31 cellular contexts compared by ENCODE assay signal in the genomic region with DNA sequence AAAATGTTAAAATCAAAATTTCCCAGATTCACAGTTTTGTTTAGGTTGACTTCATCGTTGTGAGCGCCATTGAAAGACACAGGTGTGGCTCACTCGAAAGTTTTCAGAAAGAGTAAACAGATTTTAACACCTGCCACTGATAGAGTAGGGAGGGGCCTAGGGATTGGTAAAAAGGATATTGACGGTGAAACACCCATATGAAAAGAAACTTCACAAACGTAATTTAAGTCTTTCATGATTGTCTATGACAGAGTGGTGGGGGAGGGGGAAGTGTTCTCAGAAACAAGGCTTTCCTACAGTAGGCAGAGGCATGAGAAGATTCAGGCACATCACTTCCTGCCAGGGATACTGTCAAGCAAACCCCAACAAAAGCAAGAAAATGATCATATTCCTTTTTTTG.
DNase-seq lines count a peak whose midpoint lies in the region; ATAC-seq and TF ChIP-seq lines count a peak whose summit lies in the region.
"Had no signal": no experiment of that assay in that cellular context is flagged by ENCODE, and none has a peak within 500 bp of the region (broad histone marks: within the 10 kb centered on the region; RNA-seq: fewer than 3 reads in every experiment).

No MANE protein-coding gene starts in this region.

- peaks cover 20% of the 10 kb centered on the region for H3K4me1 Mint-ChIP-seq in activated naive CD4-positive, alpha-beta T cell treated with anti-CD3 and anti-CD28 coated beads for 36 hours (ENCODE audit: low read depth)
- peaks cover 23% of the 10 kb centered on the region for H3K4me1 Mint-ChIP-seq in GM23338
- H3K4me1 Mint-ChIP-seq: stimulated activated memory B cell treated with anti-CD40 and anti-IgM and Interleukin-4, amounts not matched to agents 10 μg/mL and 1 μg/mL and 100 μg/mL, for 72 hours had no signal

- H3K27ac Mint-ChIP-seq in activated naive CD4-positive, alpha-beta T cell treated with anti-CD3 and anti-CD28 coated beads for 36 hours = peak overlapping the region; percentile 66
- no peak overlapping the region for H3K27ac Mint-ChIP-seq in GM23338
- H3K27ac Mint-ChIP-seq: brain; IgD-negative memory B cell; naive B cell; progenitor cell of endocrine pancreas; stimulated activated memory B cell treated with anti-CD40 and anti-IgM and Interleukin-4, amounts not matched to agents 10 μg/mL and 1 μg/mL and 100 μg/mL, for 72 hours had no signal

- ATAC-seq in GM23338 (no peak), mucosa of descending colon (peak; percentile 42)
- ATAC-seq: left lobe of liver; right lobe of liver; stimulated activated memory B cell treated with anti-CD40 and anti-IgM and Interleukin-4, amounts not matched to agents 10 μg/mL and 1 μg/mL and 100 μg/mL, for 72 hours had no signal

- H3K36me3 ChIP-seq in GM23338 (ENCODE audit: insufficient read depth) (no peaks in the 10 kb centered on the region), mucosa of descending colon (ENCODE audit: low read depth) (no peaks in the 10 kb centered on the region)
- H3K36me3 ChIP-seq: adrenal gland, Peyer's patch, right lobe of liver, suprapubic skin had no signal

- H2AFZ ChIP-seq in GM23338 = no peak overlapping the region

- no peaks in the 10 kb centered on the region for H3K27me3 ChIP-seq in GM23338 (ENCODE audit: insufficient read depth)
- H3K27me3 ChIP-seq: adrenal gland, Peyer's patch, right lobe of liver, suprapubic skin had no signal

- peak; percentile 81 for DNase-seq in activated naive CD4-positive, alpha-beta T cell treated with anti-CD3 and anti-CD28 coated beads for 36 hours
- no peak for DNase-seq in activated naive CD4-positive, alpha-beta T cell treated with anti-CD3 and anti-CD28 coated beads, Interleukin-2, amount 50 U/mL, for 16 hours
- DNase-seq in GM23338 (ENCODE audit: low spot score) (no peak), NCI-H345 (lab: John Stamatoyannopoulos, UW) (peak; percentile 28), mucosa of descending colon (peak in 1 of 3 donors; percentile 42), COR-L47 (lab: John Stamatoyannopoulos, UW) (no peak), DMS79 treated with DMSO at 0.1 percent for 48 hours (lab: John Stamatoyannopoulos, UW) (no peak)
- DNase-seq: activated CD4-positive, alpha-beta T cell treated with anti-CD3 and anti-CD28 coated beads, Interleukin-2, amount 50 U/mL, for 4 hours; activated effector memory CD4-positive, alpha-beta T cell treated with Interleukin-2 at 50 U/mL for 16 hours; adrenal gland; C1 segment of cervical spinal cord; cerebellar nuclear complex; hypothalamus; immature natural killer cell; naive B cell; NCI-H1092 treated with DMSO at 0.1 percent for 48 hours; NCI-H2171; NCI-H524; Peyer's patch; right lobe of liver; stimulated activated CD4-positive, alpha-beta T cell treated with anti-CD3 and anti-CD28 coated beads, Interleukin-12 subunit alpha, Interleukin-12 subunit beta, amount 100 ng/mL, for 4 hours; stimulated activated CD4-positive, alpha-beta T cell treated with anti-CD3 and anti-CD28 coated beads, Interleukin-4, amount 100 ng/mL, for 4 hours; SW 1271; T-helper 9 cell had no signal

- no peaks in the 10 kb centered on the region for H4K20me1 ChIP-seq in GM23338 (replicated peaks; ENCODE audit: insufficient read depth)

- intact Hi-C loops in activated naive CD4-positive, alpha-beta T cell treated with anti-CD3 and anti-CD28 coated beads for 36 hours (cut with micrococcal nuclease) = loop anchor here (1.0 to 10.0 kb wide), 6 partner anchors 61 to 911 kb away; a partner anchor contains a TSS
- intact Hi-C loops in mucosa of descending colon (cut with DNase I, micrococcal nuclease) = no loop called here

- no peaks in the 10 kb centered on the region for H3K79me2 ChIP-seq in GM23338 (replicated peaks; ENCODE audit: insufficient read depth)

- no peak overlapping the region for H3K4me3 Mint-ChIP-seq in activated naive CD4-positive, alpha-beta T cell treated with anti-CD3 and anti-CD28 coated beads for 36 hours
- no peak overlapping the region for H3K4me3 Mint-ChIP-seq in GM23338
- H3K4me3 Mint-ChIP-seq: brain; IgD-negative memory B cell; immature natural killer cell; naive B cell; stimulated activated memory B cell treated with anti-CD40 and anti-IgM and Interleukin-4, amounts not matched to agents 10 μg/mL and 1 μg/mL and 100 μg/mL, for 72 hours had no signal

- no peaks in the 10 kb centered on the region for H3F3A ChIP-seq in GM23338 (replicated peaks; ENCODE audit: low read depth)

- no peaks in the 10 kb centered on the region for H3K9me3 ChIP-seq in mucosa of descending colon
- H3K9me3 ChIP-seq: adrenal gland, Peyer's patch, right lobe of liver, suprapubic skin had no signal

- TF ChIP-seq CTCF in GM23338 (conservative IDR thresholded peaks at IDR 0.05; ENCODE audit: low read depth in 2 of 2) (no peak), mucosa of descending colon (IDR thresholded peaks at IDR 0.05) (no peak)

- H3K4me1 ChIP-seq in GM23338 (ENCODE audit: insufficient read depth) (peaks cover 4% of the 10 kb centered on the region; the same call in 1 of the 2 replicates), mucosa of descending colon (ENCODE audit: low read depth) (no peaks in the 10 kb centered on the region)
- H3K4me1 ChIP-seq: adrenal gland, Peyer's patch, right lobe of liver had no signal

- CTCF ChIA-PET in activated naive CD4-positive, alpha-beta T cell treated with anti-CD3 and anti-CD28 coated beads for 36 hours (lab: Charles Lee) = interaction anchor here (0.8 to 4.7 kb wide), 16 partner anchors 11 to 312 kb away, joined by 3 to 31 read pairs (median 6); a partner anchor contains a TSS

- no peak overlapping the region for H3K27ac ChIP-seq in GM23338 (ENCODE audit: low read depth)
- H3K27ac ChIP-seq: adrenal gland, Peyer's patch, right lobe of liver, VCaP had no signal

- H3K9me2 ChIP-seq in GM23338 (ENCODE audit: insufficient read depth) = no peaks in the 10 kb centered on the region

- no peaks in the 10 kb centered on the region for H3K36me3 Mint-ChIP-seq in activated naive CD4-positive, alpha-beta T cell treated with anti-CD3 and anti-CD28 coated beads for 36 hours (ENCODE audit: low read depth)
- H3K36me3 Mint-ChIP-seq in GM23338 (ENCODE audit: low read depth) = no peaks in the 10 kb centered on the region
- H3K36me3 Mint-ChIP-seq: brain; IgD-negative memory B cell; immature natural killer cell; naive B cell; stimulated activated memory B cell treated with anti-CD40 and anti-IgM and Interleukin-4, amounts not matched to agents 10 μg/mL and 1 μg/mL and 100 μg/mL, for 72 hours had no signal

- peak overlapping the region; percentile 17; the same call in 1 of the 2 replicates for H3K4me2 ChIP-seq in GM23338

- no peaks in the 10 kb centered on the region for H3K9me3 Mint-ChIP-seq in activated naive CD4-positive, alpha-beta T cell treated with anti-CD3 and anti-CD28 coated beads for 36 hours
- H3K9me3 Mint-ChIP-seq in GM23338 = no peaks in the 10 kb centered on the region
- H3K9me3 Mint-ChIP-seq: brain; IgD-negative memory B cell; immature natural killer cell; naive B cell; stimulated activated memory B cell treated with anti-CD40 and anti-IgM and Interleukin-4, amounts not matched to agents 10 μg/mL and 1 μg/mL and 100 μg/mL, for 72 hours had no signal

- peaks cover 3% of the 10 kb centered on the region for H3K27me3 Mint-ChIP-seq in activated naive CD4-positive, alpha-beta T cell treated with anti-CD3 and anti-CD28 coated beads for 36 hours (ENCODE audit: low read depth)
- H3K27me3 Mint-ChIP-seq in GM23338 (ENCODE audit: insufficient read depth, low read depth, poor library complexity) = peaks cover 4% of the 10 kb centered on the region
- H3K27me3 Mint-ChIP-seq: IgD-negative memory B cell; progenitor cell of endocrine pancreas; stimulated activated memory B cell treated with anti-CD40 and anti-IgM and Interleukin-4, amounts not matched to agents 10 μg/mL and 1 μg/mL and 100 μg/mL, for 72 hours had no signal

- H3K4me3 ChIP-seq in GM23338 = no peak overlapping the region
- no peak overlapping the region for H3K4me3 ChIP-seq in mucosa of descending colon
- H3K4me3 ChIP-seq: adrenal gland, Peyer's patch, right lobe of liver, suprapubic skin had no signal

TF ChIP-seq in GM23338, 12 proteins besides CTCF, POLR2A, EP300 and RAD21:
- no peak for TF ChIP-seq CREB1 (CRISPR knock-in tag; IDR thresholded peaks at IDR 0.05; ENCODE audit: low read depth)
- TF ChIP-seq, protein P1, sequence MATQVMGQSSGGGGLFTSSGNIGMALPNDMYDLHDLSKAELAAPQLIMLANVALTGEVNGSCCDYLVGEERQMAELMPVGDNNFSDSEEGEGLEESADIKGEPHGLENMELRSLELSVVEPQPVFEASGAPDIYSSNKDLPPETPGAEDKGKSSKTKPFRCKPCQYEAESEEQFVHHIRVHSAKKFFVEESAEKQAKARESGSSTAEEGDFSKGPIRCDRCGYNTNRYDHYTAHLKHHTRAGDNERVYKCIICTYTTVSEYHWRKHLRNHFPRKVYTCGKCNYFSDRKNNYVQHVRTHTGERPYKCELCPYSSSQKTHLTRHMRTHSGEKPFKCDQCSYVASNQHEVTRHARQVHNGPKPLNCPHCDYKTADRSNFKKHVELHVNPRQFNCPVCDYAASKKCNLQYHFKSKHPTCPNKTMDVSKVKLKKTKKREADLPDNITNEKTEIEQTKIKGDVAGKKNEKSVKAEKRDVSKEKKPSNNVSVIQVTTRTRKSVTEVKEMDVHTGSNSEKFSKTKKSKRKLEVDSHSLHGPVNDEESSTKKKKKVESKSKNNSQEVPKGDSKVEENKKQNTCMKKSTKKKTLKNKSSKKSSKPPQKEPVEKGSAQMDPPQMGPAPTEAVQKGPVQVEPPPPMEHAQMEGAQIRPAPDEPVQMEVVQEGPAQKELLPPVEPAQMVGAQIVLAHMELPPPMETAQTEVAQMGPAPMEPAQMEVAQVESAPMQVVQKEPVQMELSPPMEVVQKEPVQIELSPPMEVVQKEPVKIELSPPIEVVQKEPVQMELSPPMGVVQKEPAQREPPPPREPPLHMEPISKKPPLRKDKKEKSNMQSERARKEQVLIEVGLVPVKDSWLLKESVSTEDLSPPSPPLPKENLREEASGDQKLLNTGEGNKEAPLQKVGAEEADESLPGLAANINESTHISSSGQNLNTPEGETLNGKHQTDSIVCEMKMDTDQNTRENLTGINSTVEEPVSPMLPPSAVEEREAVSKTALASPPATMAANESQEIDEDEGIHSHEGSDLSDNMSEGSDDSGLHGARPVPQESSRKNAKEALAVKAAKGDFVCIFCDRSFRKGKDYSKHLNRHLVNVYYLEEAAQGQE (IDR thresholded peaks at IDR 0.05; ENCODE audit: unreplicated experiment) = no peak
- TF ChIP-seq, protein P2, sequence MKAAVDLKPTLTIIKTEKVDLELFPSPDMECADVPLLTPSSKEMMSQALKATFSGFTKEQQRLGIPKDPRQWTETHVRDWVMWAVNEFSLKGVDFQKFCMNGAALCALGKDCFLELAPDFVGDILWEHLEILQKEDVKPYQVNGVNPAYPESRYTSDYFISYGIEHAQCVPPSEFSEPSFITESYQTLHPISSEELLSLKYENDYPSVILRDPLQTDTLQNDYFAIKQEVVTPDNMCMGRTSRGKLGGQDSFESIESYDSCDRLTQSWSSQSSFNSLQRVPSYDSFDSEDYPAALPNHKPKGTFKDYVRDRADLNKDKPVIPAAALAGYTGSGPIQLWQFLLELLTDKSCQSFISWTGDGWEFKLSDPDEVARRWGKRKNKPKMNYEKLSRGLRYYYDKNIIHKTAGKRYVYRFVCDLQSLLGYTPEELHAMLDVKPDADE (IDR thresholded peaks at IDR 0.05) = no peak

Comparison
In these comparisons a context has a peak if more than half of its experiments do, and no peak if none do; other contexts are left out.
1. DNase-seq: peak in activated naive CD4-positive, alpha-beta T cell treated with anti-CD3 and anti-CD28 coated beads for 36 hours (single experiment) and NCI-H345 (single experiment); none in activated naive CD4-positive, alpha-beta T cell treated with anti-CD3 and anti-CD28 coated beads, Interleukin-2, amount 50 U/mL, for 16 hours (single experiment), GM23338 (single experiment), COR-L47 (single experiment) and DMS79 treated with DMSO at 0.1 percent for 48 hours (single experiment).